8 cellular contexts compared by ENCODE assay signal in genomic region chr22:32880906-32881596, GRCh38.
DNase-seq lines count a peak whose midpoint lies in the region; TF ChIP-seq lines count a peak whose summit lies in the region.

No MANE protein-coding gene starts in this region.

- H2AFZ ChIP-seq in osteoblast (ENCODE audit: low read length), result no peak overlapping the region

- no peaks in the 10 kb centered on the region for H3K4me1 ChIP-seq in osteoblast (ENCODE audit: insufficient read depth, low read length)

- H3K9me3 ChIP-seq in osteoblast (ENCODE audit: low read depth, low read length), result no peaks in the 10 kb centered on the region

- H3K27me3 ChIP-seq in osteoblast (ENCODE audit: insufficient read depth, low read length), result peaks cover 10% of the 10 kb centered on the region

- TF ChIP-seq CTCF in epithelial cell of esophagus (IDR thresholded peaks at IDR 0.05; ENCODE audit: insufficient read depth, low read depth, low read length, missing control alignments), result no peak
- TF ChIP-seq CTCF in osteoblast (IDR thresholded peaks at IDR 0.05; ENCODE audit: extremely low read depth, low read depth, low read length), result no peak
- TF ChIP-seq CTCF in GM10248 (IDR thresholded peaks at IDR 0.05; ENCODE audit: control extremely low read depth, extremely low read depth, low read depth, missing control alignments), result no peak

- CTCF ChIA-PET in GM10248 (lab: Yijun Ruan, JAX), result interaction anchor here (1.1 kb wide), 1 partner anchor 10 kb away, joined by 3 read pairs; no protein-coding TSS in a partner anchor

- H3K4me2 ChIP-seq in osteoblast (ENCODE audit: insufficient read depth, low read length), result no peak overlapping the region

- DNase-seq in DMS 273 (lab: John Stamatoyannopoulos, UW; ENCODE audit: unreplicated experiment), result peak; percentile 91
- DNase-seq in NCI-H524 treated with DMSO at 0.1 percent for 48 hours (lab: John Stamatoyannopoulos, UW), result peak; percentile 43
- DNase-seq in epithelial cell of esophagus (ENCODE audit: low read depth), result peak; percentile 34
- DNase-seq in occipital lobe (lab: John Stamatoyannopoulos, UW), result peak; percentile 40
- no peak for DNase-seq in osteoblast (ENCODE audit: insufficient read length, low spot score, missing footprints)
- DNase-seq in GM10248 (ENCODE audit: extremely low spot score), result no peak
- no peak for DNase-seq in NCI-H446 (lab: John Stamatoyannopoulos, UW)
- no peak for DNase-seq in HT-29 (ENCODE audit: low spot score)

- no peaks in the 10 kb centered on the region for H4K20me1 ChIP-seq in osteoblast (ENCODE audit: insufficient read depth, low read length)

- no peak overlapping the region for H3K27ac ChIP-seq in osteoblast (ENCODE audit: low read depth, low read length)

- no peaks in the 10 kb centered on the region for H3K79me2 ChIP-seq in osteoblast (ENCODE audit: insufficient read depth, low read length)

- POLR2A ChIA-PET in GM10248 (lab: Yijun Ruan, JAX), result no interaction called here

- H3K36me3 ChIP-seq in osteoblast (ENCODE audit: insufficient read depth, low read length), result no peaks in the 10 kb centered on the region

- H3K4me3 ChIP-seq in epithelial cell of esophagus (ENCODE audit: low read length) (no peak overlapping the region), osteoblast (ENCODE audit: insufficient read depth, low read length) (no peak overlapping the region)

Comparison
In these comparisons a context has a peak if more than half of its experiments do, and no peak if none do; other contexts are left out.
1. DNase-seq: peak in DMS 273 (single experiment), NCI-H524 treated with DMSO at 0.1 percent for 48 hours (single experiment), epithelial cell of esophagus (single experiment) and occipital lobe (single experiment); none in osteoblast (single experiment), GM10248 (single experiment), NCI-H446 (0 of 2) and HT-29 (single experiment).